Comparison of ENCODE assay signal across 8 cellular contexts in the genomic region with DNA sequence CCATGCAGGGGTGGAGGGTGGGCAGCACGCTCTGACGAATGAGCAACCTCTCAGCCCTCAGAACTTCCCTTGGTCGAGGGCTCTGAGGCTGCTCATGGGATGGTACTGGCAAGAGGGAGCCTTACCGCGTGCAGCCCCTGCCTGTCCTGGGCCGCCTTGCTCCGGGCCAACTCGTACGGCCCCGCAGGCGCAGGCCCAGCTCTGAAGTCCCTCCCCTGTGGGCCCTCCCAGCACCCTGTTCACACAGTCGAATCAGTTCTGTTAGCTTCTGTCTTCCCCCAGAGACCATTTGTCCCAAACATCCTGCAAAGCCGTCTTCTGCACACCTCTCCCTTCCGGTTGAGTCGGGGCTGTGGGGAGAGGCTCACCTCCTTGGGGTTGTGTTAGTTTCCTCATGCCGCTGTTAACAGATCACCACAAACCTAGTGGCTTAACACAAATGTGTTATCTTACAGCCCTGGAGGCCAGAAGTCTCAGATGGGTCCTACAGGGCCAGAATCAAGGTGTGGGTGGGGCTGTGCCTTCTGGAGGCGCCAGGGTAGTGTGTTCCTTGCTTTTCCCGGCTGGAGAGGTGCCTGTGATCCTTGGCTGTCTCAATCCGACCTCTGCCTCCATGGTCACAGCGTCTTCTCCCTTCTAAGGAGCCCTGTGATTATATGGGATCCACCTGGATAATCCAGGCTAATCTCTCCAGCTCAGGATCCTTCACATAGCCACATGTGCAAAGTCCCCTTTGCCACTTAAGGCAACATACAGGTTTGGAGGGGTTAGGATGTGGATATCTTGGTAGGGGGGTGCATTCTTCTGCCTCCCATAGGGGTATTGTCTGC. TPM values are rescaled to one million over a fixed set of nuclear protein-coding genes. Genes with fewer than 3 reads are reported as not detected.
DNase-seq lines count a peak whose midpoint lies in the region; ATAC-seq and TF ChIP-seq lines count a peak whose summit lies in the region.

No MANE protein-coding gene starts in this region.

- no peak for TF ChIP-seq CTCF in BJ (IDR thresholded peaks at IDR 0.05; ENCODE audit: insufficient read depth, low read depth, low read length)
- no peak for TF ChIP-seq CTCF in right atrium auricular region (IDR thresholded peaks at IDR 0.05)
- TF ChIP-seq CTCF in spleen (IDR thresholded peaks at IDR 0.05 in 8 of 11, conservative IDR thresholded peaks at IDR 0.05 in 3 of 11): no peak

- H3K27me3 ChIP-seq in BJ (ENCODE audit: control insufficient read depth, insufficient read depth, low read length): peaks cover 4% of the 10 kb centered on the region
- H3K27me3 ChIP-seq in right atrium auricular region: no peaks in the 10 kb centered on the region
- H3K27me3 ChIP-seq in spleen (replicated peaks in 1 of 7): peaks cover 0 to 11% (median 0%) of the 10 kb centered on the region in 7 donors

- no peak for TF ChIP-seq POLR2A in spleen (IDR thresholded peaks at IDR 0.05)

- H3K9me3 ChIP-seq in right atrium auricular region (no peaks in the 10 kb centered on the region), spleen (no peaks in the 10 kb centered on the region)

- 14 to 17% (median 15%) methylated on average over 19 to 20 of the region's 20 CpGs for WGBS in spleen, 5 donors

- intact Hi-C loops in spleen (cut with DNase I; ENCODE audit: low total_unique reads): loop anchor here (10.0 kb wide), 1 partner anchor 75 kb away; the partner anchor contains the start of gene TCTN1

- H3K36me3 ChIP-seq in BJ (ENCODE audit: control insufficient read depth, insufficient read depth, low read length): no peaks in the 10 kb centered on the region
- no peaks in the 10 kb centered on the region for H3K36me3 ChIP-seq in right atrium auricular region
- H3K36me3 ChIP-seq in spleen: peaks cover 0 to 14% (median 0%) of the 10 kb centered on the region in 6 donors

- POLR2A ChIA-PET in BJ (lab: Charles Lee): no interaction called here

- H3K27ac ChIP-seq in right atrium auricular region: peak overlapping the region; percentile 78 to 84
- peak overlapping the region; percentile 69 to 94 (median 84) for H3K27ac ChIP-seq in spleen

- H3K4me3 ChIP-seq in BJ (ENCODE audit: low read depth, low read length): peak overlapping the region; percentile 51
- H3K4me3 ChIP-seq in right atrium auricular region: peak overlapping the region; percentile 63 to 68
- H3K4me3 ChIP-seq in spleen: peak overlapping the region; percentile 54 to 85 (median 71)

- ATAC-seq in GM19467 (IDR thresholded peaks at IDR 0.05; ENCODE audit: unreplicated experiment): peak; percentile 49
- no peak for ATAC-seq in GM21526 (IDR thresholded peaks at IDR 0.05; ENCODE audit: low FRiP score, unreplicated experiment)

- CTCF ChIA-PET in BJ (lab: Yijun Ruan, JAX): interaction anchor here (0.9 kb wide), 1 partner anchor 12 kb away, joined by 3 read pairs; no protein-coding TSS in a partner anchor

- no peak for DNase-seq in BJ (ENCODE audit: low read depth)
- DNase-seq in NCI-H460 (ENCODE audit: extremely low read depth, low read depth): peak; percentile 66
- DNase-seq in activated gamma-delta T cell (lab: John Stamatoyannopoulos, UW): peak; percentile 30
- no peak for DNase-seq in right atrium auricular region (ENCODE audit: low spot score)
- DNase-seq in spleen: peak; percentile 91
- DNase-seq in RPMI8226: no peak

- H3K4me1 ChIP-seq in right atrium auricular region: peaks cover 0 to 40% of the 10 kb centered on the region in 2 donors
- peaks cover 22 to 100% (median 69%) of the 10 kb centered on the region in 6 donors for H3K4me1 ChIP-seq in spleen

RNA-seq across cellular contexts. Expression of gene HVCN1, which starts 0.9 kb away (rescaled TPM):
- polyA plus RNA-seq in BJ (2011; rRNA removed) (2.6 and 3.9 TPM in 2 replicates), spleen (100 to 1,000 TPM in 2 of 3 donors, 10 to 100 TPM in 1; 76.5 to 114 (median 106) TPM)
- polyA minus RNA-seq in BJ (2011; rRNA and poly(A)+ RNA removed): 0.31 and 1.2 TPM in 2 replicates
- 52.0 and 61.7 TPM in 2 replicates for total RNA-seq in NCI-H460 (2014; rRNA removed; shearing (Covaris generic))
- polyA plus RNA-seq in NCI-H460 (2014; cell fraction: nucleus; rRNA removed): 79.2 and 81.7 TPM in 2 replicates
- total RNA-seq in right atrium auricular region (10 to 100 TPM; 21.7 to 24.1 TPM), spleen (10 to 100 TPM; 46.9 to 71.3 (median 63.7) TPM)

RNA-seq across cellular contexts. Expression of gene PPP1CC, which starts 52.9 kb away (rescaled TPM):
- polyA plus RNA-seq in BJ (2011; rRNA removed): 58.1 and 91.5 TPM in 2 replicates
- polyA minus RNA-seq in BJ (2011; rRNA and poly(A)+ RNA removed): 30.9 and 35.0 TPM in 2 replicates
- 230 and 249 TPM in 2 replicates for total RNA-seq in NCI-H460 (2014; rRNA removed; shearing (Covaris generic))
- 181 and 219 TPM in 2 replicates for polyA plus RNA-seq in NCI-H460 (2014; cell fraction: nucleus; rRNA removed)
- total RNA-seq in right atrium auricular region: 100 to 1,000 TPM in 1 of 2 donors, 10 to 100 TPM in 1; 99.5 to 199 TPM
- total RNA-seq in spleen: 100 to 1,000 TPM; 108 to 173 (median 131) TPM
- 100 to 1,000 TPM in 2 of 3 donors, 10 to 100 TPM in 1; 74.8 to 103 (median 100) TPM for polyA plus RNA-seq in spleen

Comparison
In these comparisons a context has a peak if more than half of its experiments do, and no peak if none do; other contexts are left out.
1. DNase-seq: peak in NCI-H460 (single experiment), activated gamma-delta T cell (single experiment) and spleen (single experiment); none in BJ (single experiment), right atrium auricular region (single experiment) and RPMI8226 (single experiment).
2. Peak in every context shown above with its lines, with median percentiles within 50 percentile points of each other: H3K4me3 ChIP-seq.